ENCODE assay signal across 13 cellular contexts in genomic region chr7:137954614-137955013, GRCh38. TPM values are rescaled to one million over a fixed set of nuclear protein-coding genes. Genes with fewer than 3 reads are reported as not detected.
DNase-seq lines count a peak whose midpoint lies in the region; ATAC-seq, FAIRE-seq and TF ChIP-seq lines count a peak whose summit lies in the region.
"Had no signal": no experiment of that assay in that cellular context is flagged by ENCODE, and none has a peak within 500 bp of the region (broad histone marks: within the 10 kb centered on the region; RNA-seq: fewer than 3 reads in every experiment).

No MANE protein-coding gene starts in this region.

- peaks cover 49% of the 10 kb centered on the region for H3K4me1 Mint-ChIP-seq in brain
- H3K4me1 Mint-ChIP-seq in type B pancreatic cell (ENCODE audit: unreplicated experiment): peaks cover 76% of the 10 kb centered on the region

- DNase-seq in DMS53 (lab: John Stamatoyannopoulos, UW) (peak; percentile 60), DMS53 treated with DMSO at 0.1 percent for 48 hours (lab: John Stamatoyannopoulos, UW; ENCODE audit: unreplicated experiment) (no peak), type B pancreatic cell (ENCODE audit: extremely low spot score, unreplicated experiment) (no peak), amygdala (lab: John Stamatoyannopoulos, UW) (no peak), D721Med (ENCODE audit: insufficient read length, low spot score) (no peak)
- DNase-seq: 8988T; activated T-cell treated with anti-CD3 and anti-CD28 coated beads for 4 hours; MG63; naive thymus-derived CD8-positive, alpha-beta T cell; NCI-H226 had no signal

- no peak overlapping the region for H3K4me3 ChIP-seq in mesodermal cell (ENCODE audit: extremely low read depth, insufficient read depth, low read length, poor library complexity, severe bottlenecking)
- H3K4me3 ChIP-seq: MG63 had no signal

- FAIRE-seq in D721Med (lab: Jason Lieb, UNC): no peak

- TF ChIP-seq CTCF in brain (conservative IDR thresholded peaks at IDR 0.05) (no peak), type B pancreatic cell (conservative IDR thresholded peaks at IDR 0.05) (no peak), D721Med (IDR thresholded peaks at IDR 0.05; ENCODE audit: insufficient read depth, missing control alignments) (no peak)

- WGBS in mesodermal cell (ENCODE audit: insufficient coverage in 2 of 2), 2 experiments: 70% methylated on average over 2 of the region's 2 CpGs; no CpG with 5 or more reads in 1 of the 2 experiments

- no peaks in the 10 kb centered on the region for H3K9me3 Mint-ChIP-seq in brain
- no peaks in the 10 kb centered on the region for H3K9me3 Mint-ChIP-seq in type B pancreatic cell
- H3K9me3 Mint-ChIP-seq: naive thymus-derived CD8-positive, alpha-beta T cell had no signal

- peaks cover 11% of the 10 kb centered on the region for H3K36me3 ChIP-seq in mesodermal cell (ENCODE audit: control insufficient read depth, insufficient read depth, low read length)
- H3K36me3 ChIP-seq: MG63 had no signal

- H3K4me1 ChIP-seq in mesodermal cell (ENCODE audit: control insufficient read depth, insufficient read depth, low read length, poor library complexity, severe bottlenecking): peaks cover 56% of the 10 kb centered on the region

- H3K27ac Mint-ChIP-seq in brain (peak overlapping the region in 3 of 5 experiments; percentile 89 to 97 (median 93)), type B pancreatic cell (peak overlapping the region; percentile 97)

- H3K36me3 Mint-ChIP-seq in brain (peaks cover 11% of the 10 kb centered on the region), type B pancreatic cell (peaks cover 24% of the 10 kb centered on the region)

- no peak overlapping the region for H3K4me3 Mint-ChIP-seq in brain
- H3K4me3 Mint-ChIP-seq in type B pancreatic cell: peak overlapping the region; percentile 78
- H3K4me3 Mint-ChIP-seq: naive thymus-derived CD8-positive, alpha-beta T cell had no signal

- H3K27ac ChIP-seq in mesodermal cell (ENCODE audit: low read depth, low read length, severe bottlenecking): peak overlapping the region; percentile 97

- no peaks in the 10 kb centered on the region for H3K9me3 ChIP-seq in mesodermal cell (ENCODE audit: control insufficient read depth, low read length)
- H3K9me3 ChIP-seq: MG63 had no signal

- ATAC-seq in HG02981 (IDR thresholded peaks at IDR 0.05; ENCODE audit: unreplicated experiment): no peak
- ATAC-seq: naive thymus-derived CD8-positive, alpha-beta T cell had no signal

- H3K27me3 Mint-ChIP-seq in brain (no peaks in the 10 kb centered on the region), type B pancreatic cell (no peaks in the 10 kb centered on the region)
- H3K27me3 Mint-ChIP-seq: naive thymus-derived CD8-positive, alpha-beta T cell had no signal

RNA-seq across cellular contexts. Expression of gene CREB3L2, which starts 47.3 kb away (rescaled TPM):
- 7.1 TPM for polyA plus RNA-seq in brain (ENCODE audit: insufficient read depth, low read depth, low replicate concordance)
- 40.4 TPM for polyA plus RNA-seq in mesodermal cell (2013, experiment 1 of 2)
- 40.1 TPM for polyA plus RNA-seq in mesodermal cell (2013, experiment 2 of 2)
- 85.8 and 173 TPM in 2 replicates for total RNA-seq in type B pancreatic cell (ENCODE audit: low replicate concordance)
